In genomic region chr18:60471652-60472051, GRCh38 we compare ENCODE assay signal across 22 cellular contexts.
DNase-seq lines count a peak whose midpoint lies in the region; ATAC-seq and TF ChIP-seq lines count a peak whose summit lies in the region.
"Had no signal": no experiment of that assay in that cellular context is flagged by ENCODE, and none has a peak within 500 bp of the region (broad histone marks: within the 10 kb centered on the region; RNA-seq: fewer than 3 reads in every experiment).

No MANE protein-coding gene starts in this region.

- intact Hi-C loops in PC-3 (cut with micrococcal nuclease) = no loop called here

- peaks cover 0 to 18% (median 0%) of the 10 kb centered on the region in 9 donors for H3K9me3 Mint-ChIP-seq in naive thymus-derived CD8-positive, alpha-beta T cell
- H3K9me3 Mint-ChIP-seq in nephron progenitor cell = no peaks in the 10 kb centered on the region

- no peaks in the 10 kb centered on the region for H3K27me3 ChIP-seq in PC-3 (ENCODE audit: low read length)
- no peaks in the 10 kb centered on the region for H3K27me3 ChIP-seq in MM.1S (replicated peaks; ENCODE audit: insufficient read depth, low read length)
- H3K27me3 ChIP-seq: SJSA1, transverse colon had no signal

- no peak overlapping the region for H3K4me2 ChIP-seq in PC-3 (ENCODE audit: low read length)
- no peak overlapping the region for H3K4me2 ChIP-seq in MM.1S (ENCODE audit: low read depth, low read length)

- H3K36me3 ChIP-seq in PC-3 (ENCODE audit: low read depth, low read length) (no peaks in the 10 kb centered on the region), MM.1S (replicated peaks; ENCODE audit: insufficient read depth, low read length) (no peaks in the 10 kb centered on the region)
- H3K36me3 ChIP-seq: HAP-1, SJSA1, transverse colon had no signal

- BruUV-seq in PC-3 (replicated peaks; lab: Mats Ljungman, UMichigan) = no TSS peak

- no peaks in the 10 kb centered on the region for H3F3A ChIP-seq in PC-3 (ENCODE audit: low read length, unreplicated experiment)
- H3F3A ChIP-seq in MM.1S (ENCODE audit: insufficient read depth, low read length) = no peaks in the 10 kb centered on the region

- ATAC-seq in PC-3 = peak; percentile 22
- no peak for ATAC-seq in naive thymus-derived CD8-positive, alpha-beta T cell
- ATAC-seq: psoas muscle had no signal

- no peaks in the 10 kb centered on the region for H4K20me1 ChIP-seq in PC-3 (ENCODE audit: low read length)
- H4K20me1 ChIP-seq in MM.1S (ENCODE audit: insufficient read depth, low read length) = no peaks in the 10 kb centered on the region

- H3K27me3 Mint-ChIP-seq in naive thymus-derived CD8-positive, alpha-beta T cell = no peaks in the 10 kb centered on the region
- H3K27me3 Mint-ChIP-seq in nephron progenitor cell (ENCODE audit: low read depth, poor library complexity) = peaks cover 3% of the 10 kb centered on the region

- H2AFZ ChIP-seq in PC-3 (ENCODE audit: low read length) = no peak overlapping the region
- H2AFZ ChIP-seq in MM.1S (ENCODE audit: low read length) = no peak overlapping the region

- H3K4me3 Mint-ChIP-seq in naive thymus-derived CD8-positive, alpha-beta T cell = no peak overlapping the region
- no peak overlapping the region for H3K4me3 Mint-ChIP-seq in nephron progenitor cell

- H3K36me3 Mint-ChIP-seq in naive thymus-derived CD8-positive, alpha-beta T cell = no peaks in the 10 kb centered on the region
- H3K36me3 Mint-ChIP-seq in nephron progenitor cell (ENCODE audit: low read depth) = no peaks in the 10 kb centered on the region

- H3K4me1 ChIP-seq in PC-3 (ENCODE audit: insufficient read depth, low read length) (no peaks in the 10 kb centered on the region), MM.1S (ENCODE audit: low read length) (no peaks in the 10 kb centered on the region)
- H3K4me1 ChIP-seq: HAP-1, psoas muscle, SJSA1, transverse colon had no signal

- H3K27ac ChIP-seq in PC-3 (ENCODE audit: low read length) = no peak overlapping the region
- no peak overlapping the region for H3K27ac ChIP-seq in MM.1S (ENCODE audit: low read length)
- H3K27ac ChIP-seq: HL-60, psoas muscle, SJSA1, transverse colon had no signal

- H3K27ac Mint-ChIP-seq in naive thymus-derived CD8-positive, alpha-beta T cell = no peak overlapping the region
- H3K27ac Mint-ChIP-seq in nephron progenitor cell = no peak overlapping the region

- no peaks in the 10 kb centered on the region for H3K4me1 Mint-ChIP-seq in naive thymus-derived CD8-positive, alpha-beta T cell
- no peaks in the 10 kb centered on the region for H3K4me1 Mint-ChIP-seq in nephron progenitor cell

- no peak for TF ChIP-seq CTCF in PC-3 (conservative IDR thresholded peaks at IDR 0.05; ENCODE audit: low read depth, low read length)
- TF ChIP-seq CTCF in epithelial cell of esophagus (IDR thresholded peaks at IDR 0.05; ENCODE audit: insufficient read depth, low read depth, low read length, missing control alignments) = no peak
- TF ChIP-seq CTCF in nephron progenitor cell (IDR thresholded peaks at IDR 0.05) = no peak
- TF ChIP-seq CTCF in MM.1S (IDR thresholded peaks at IDR 0.05; ENCODE audit: low read length) = no peak

- H3K9me2 ChIP-seq in PC-3 (replicated peaks; ENCODE audit: low read length) (no peaks in the 10 kb centered on the region), MM.1S (replicated peaks; ENCODE audit: insufficient read depth, low read length) (no peaks in the 10 kb centered on the region)

- H3K9ac ChIP-seq in PC-3 (ENCODE audit: low read length) = no peak overlapping the region
- no peak overlapping the region for H3K9ac ChIP-seq in MM.1S (ENCODE audit: low read length)

- peak; percentile 33 for DNase-seq in NCI-H345 (lab: John Stamatoyannopoulos, UW)
- no peak for DNase-seq in NCI-H345 treated with DMSO at 0.1 percent for 48 hours (lab: John Stamatoyannopoulos, UW; ENCODE audit: unreplicated experiment)
- peak; percentile 2 for DNase-seq in PC-3
- DNase-seq in epithelial cell of esophagus (ENCODE audit: low read depth) = peak; percentile 5
- no peak for DNase-seq in naive thymus-derived CD8-positive, alpha-beta T cell
- DNase-seq in nephron progenitor cell = no peak
- no peak for DNase-seq in MM.1S
- DNase-seq in pons (ENCODE audit: low spot score) = no peak
- DNase-seq: activated CD4-positive, CD25-positive, alpha-beta regulatory T cell treated with anti-CD3 and anti-CD28 coated beads, Interleukin-2, amount 50 U/mL, for 72 hours; activated gamma-delta T cell treated with Interleukin-2 at 50 U/mL for 16 hours; activated T-cell treated with anti-CD3 and anti-CD28 coated beads, Interleukin-2, amount 50 U/mL, for 1 hour; central memory CD4-positive, alpha-beta T cell; left cardiac atrium; NCI-H1092; NCI-H187; NCI-H2227 treated with DMSO at 0.1 percent for 48 hours; NK-92 treated with Interleukin-12 subunit alpha and Interleukin-12 subunit beta, amount 100 ng/mL, for 24 hours; psoas muscle; transverse colon had no signal

- H3K4me3 ChIP-seq in PC-3 (ENCODE audit: low read length) (no peak overlapping the region), epithelial cell of esophagus (ENCODE audit: low read length) (no peak overlapping the region), MM.1S (ENCODE audit: low read length) (no peak overlapping the region)
- H3K4me3 ChIP-seq: HAP-1, psoas muscle, SJSA1, transverse colon had no signal

- POLR2A ChIA-PET in PC-3 (lab: Charles Lee; ENCODE audit: unreplicated experiment) = no interaction called here
- POLR2A ChIA-PET in naive thymus-derived CD8-positive, alpha-beta T cell (lab: Charles Lee) = no interaction called here

- CTCF ChIA-PET in PC-3 (lab: Charles Lee) = no interaction called here

- no peaks in the 10 kb centered on the region for H3K9me3 ChIP-seq in PC-3 (ENCODE audit: low read length)
- H3K9me3 ChIP-seq in MM.1S (replicated peaks; ENCODE audit: insufficient read depth, low read length) = no peaks in the 10 kb centered on the region
- H3K9me3 ChIP-seq: HAP-1, psoas muscle, SJSA1, transverse colon had no signal

- no peaks in the 10 kb centered on the region for H3K79me2 ChIP-seq in PC-3 (ENCODE audit: low read length)
- H3K79me2 ChIP-seq in MM.1S (ENCODE audit: low read length) = no peaks in the 10 kb centered on the region

Comparison
In these comparisons a context has a peak if more than half of its experiments do, and no peak if none do; other contexts are left out.
1. DNase-seq: peak in NCI-H345 (single experiment), PC-3 (single experiment) and epithelial cell of esophagus (single experiment); none in NCI-H345 treated with DMSO at 0.1 percent for 48 hours (single experiment), naive thymus-derived CD8-positive, alpha-beta T cell (0 of 10), nephron progenitor cell (single experiment), MM.1S (single experiment) and pons (single experiment).